ENCODE assay signal across 8 cellular contexts in genomic region chr5:74326571-74327338, GRCh38.
DNase-seq lines count a peak whose midpoint lies in the region; ATAC-seq, FAIRE-seq and TF ChIP-seq lines count a peak whose summit lies in the region.

No MANE protein-coding gene starts in this region.

- no peak overlapping the region for H3K4me3 ChIP-seq in A673 (ENCODE audit: low read depth, low read length, poor library complexity, severe bottlenecking)
- no peak overlapping the region for H3K4me3 ChIP-seq in mesodermal cell (ENCODE audit: extremely low read depth, insufficient read depth, low read length, poor library complexity, severe bottlenecking)
- H3K4me3 ChIP-seq in thyroid gland (replicated peaks in 1 of 3) = no peak overlapping the region

- no peak overlapping the region for H3K27ac ChIP-seq in A673 (ENCODE audit: low read depth, low read length, poor library complexity, severe bottlenecking)
- H3K27ac ChIP-seq in mesodermal cell (ENCODE audit: low read depth, low read length, severe bottlenecking) = peak overlapping the region; percentile 76
- H3K27ac ChIP-seq in thyroid gland = no peak overlapping the region

- POLR2A ChIA-PET in A673 (lab: Charles Lee; ENCODE audit: low non-redundant PET) = no interaction called here

- H3K4me1 ChIP-seq in A673 (ENCODE audit: insufficient read depth, low read length, poor library complexity, severe bottlenecking) (peaks cover 5% of the 10 kb centered on the region), mesodermal cell (ENCODE audit: control insufficient read depth, insufficient read depth, low read length, poor library complexity, severe bottlenecking) (peaks cover 14% of the 10 kb centered on the region), thyroid gland (peaks cover 6 to 13% of the 10 kb centered on the region in 2 donors)

- TF ChIP-seq POLR2A in thyroid gland (IDR thresholded peaks at IDR 0.05) = no peak

- ATAC-seq in GM18511 (IDR thresholded peaks at IDR 0.05; ENCODE audit: unreplicated experiment) (peak; percentile 95), HG03095 (IDR thresholded peaks at IDR 0.05; ENCODE audit: unreplicated experiment) (peak; percentile 79)
- ATAC-seq in activated naive CD4-positive, alpha-beta T cell treated with anti-CD3 and anti-CD28 coated beads, Interleukin-2, amount 50 U/mL, for 72 hours = peak; percentile 97

- H3K36me3 ChIP-seq in A673 (ENCODE audit: insufficient read depth, low read length, poor library complexity, severe bottlenecking) (no peaks in the 10 kb centered on the region), mesodermal cell (ENCODE audit: control insufficient read depth, insufficient read depth, low read length) (no peaks in the 10 kb centered on the region), thyroid gland (no peaks in the 10 kb centered on the region)

- intact Hi-C loops in A673 (cut with micrococcal nuclease; ENCODE audit: unreplicated experiment) (no loop called here), thyroid gland (cut with DNase I) (no loop called here)

- TF ChIP-seq CTCF in A673 (conservative IDR thresholded peaks at IDR 0.05; ENCODE audit: low read depth, low read length) = no peak
- TF ChIP-seq CTCF in thyroid gland (IDR thresholded peaks at IDR 0.05) = no peak

- H3K9me3 ChIP-seq in A673 (ENCODE audit: low read depth, low read length, poor library complexity, severe bottlenecking) (no peaks in the 10 kb centered on the region), mesodermal cell (ENCODE audit: control insufficient read depth, low read length) (no peaks in the 10 kb centered on the region), thyroid gland (no peaks in the 10 kb centered on the region)

- BruUV-seq in A673 (replicated peaks; lab: Mats Ljungman, UMichigan) = no TSS peak

- peak overlapping the region; percentile 15 to 19 for H3K27ac Mint-ChIP-seq in activated naive CD4-positive, alpha-beta T cell treated with anti-CD3 and anti-CD28 coated beads, Interleukin-2, amount 50 U/mL, for 72 hours

- peak; percentile 49 for DNase-seq in A673 (ENCODE audit: low spot score)
- peak; percentile 94 for DNase-seq in RCC 7860 (ENCODE audit: low spot score)
- DNase-seq in activated naive CD4-positive, alpha-beta T cell treated with anti-CD3 and anti-CD28 coated beads, Interleukin-2, amount 50 U/mL, for 72 hours (ENCODE audit: low spot score in 2 of 2) = peak; percentile 64 to 72
- DNase-seq in thyroid gland = peak; percentile 45 to 49
- no peak for DNase-seq in SK-N-DZ (ENCODE audit: low spot score)

- H3K36me3 Mint-ChIP-seq in activated naive CD4-positive, alpha-beta T cell treated with anti-CD3 and anti-CD28 coated beads, Interleukin-2, amount 50 U/mL, for 72 hours = no peaks in the 10 kb centered on the region

- CTCF ChIA-PET in A673 (lab: Charles Lee) = no interaction called here

- peak; percentile 94 for FAIRE-seq in RCC 7860 (lab: Jason Lieb, UNC)

- no peaks in the 10 kb centered on the region for H3K9me3 Mint-ChIP-seq in activated naive CD4-positive, alpha-beta T cell treated with anti-CD3 and anti-CD28 coated beads, Interleukin-2, amount 50 U/mL, for 72 hours

- 88 to 93% methylated on average over 3 to 6 of the region's 6 CpGs for WGBS in mesodermal cell (ENCODE audit: insufficient coverage in 2 of 2), 2 experiments
- WGBS in thyroid gland, 2 donors = 52 to 60% methylated on average over 6 of the region's 6 CpGs

- H3K27me3 ChIP-seq in A673 (replicated peaks; ENCODE audit: insufficient read depth, low read depth, low read length, poor library complexity) = no peaks in the 10 kb centered on the region
- H3K27me3 ChIP-seq in thyroid gland = no peaks in the 10 kb centered on the region
